Comparison of ENCODE assay signal across 10 cellular contexts in genomic region chrX:138710311-138710791, GRCh38. TPM values are rescaled to one million over a fixed set of nuclear protein-coding genes. Genes with fewer than 3 reads are reported as not detected.
DNase-seq lines count a peak whose midpoint lies in the region; ATAC-seq and TF ChIP-seq lines count a peak whose summit lies in the region.
"Had no signal": no experiment of that assay in that cellular context is flagged by ENCODE, and none has a peak within 500 bp of the region (broad histone marks: within the 10 kb centered on the region; RNA-seq: fewer than 3 reads in every experiment).

No MANE protein-coding gene starts in this region.

- TF ChIP-seq CTCF in neutrophil (IDR thresholded peaks at IDR 0.05) = no peak

- peaks cover 46% of the 10 kb centered on the region for H3K27me3 ChIP-seq in neutrophil

- H3K9me3 Mint-ChIP-seq in activated CD4-positive, alpha-beta T cell treated with anti-CD3 and anti-CD28 coated beads for 36 hours (ENCODE audit: low read depth) = no peaks in the 10 kb centered on the region
- H3K9me3 Mint-ChIP-seq in activated CD8-positive, alpha-beta T cell treated with anti-CD3 and anti-CD28 coated beads, Interleukin-2, amount 10 ng/mL, durations not matched to agents 7 days and 5 days (ENCODE audit: insufficient read depth) = no peaks in the 10 kb centered on the region
- H3K9me3 Mint-ChIP-seq: activated naive CD4-positive, alpha-beta T cell treated with anti-CD3 and anti-CD28 coated beads, Interleukin-2, amount 50 U/mL, for 24 hours had no signal

- H3K36me3 Mint-ChIP-seq in activated CD4-positive, alpha-beta T cell treated with anti-CD3 and anti-CD28 coated beads for 36 hours (ENCODE audit: low read depth) = no peaks in the 10 kb centered on the region
- no peaks in the 10 kb centered on the region for H3K36me3 Mint-ChIP-seq in activated CD8-positive, alpha-beta T cell treated with anti-CD3 and anti-CD28 coated beads, Interleukin-2, amount 10 ng/mL, durations not matched to agents 7 days and 5 days (ENCODE audit: low read depth)
- H3K36me3 Mint-ChIP-seq: activated naive CD4-positive, alpha-beta T cell treated with anti-CD3 and anti-CD28 coated beads, Interleukin-2, amount 50 U/mL, for 24 hours had no signal

- 5% methylated on average over 15 of the region's 15 CpGs for WGBS in urinary bladder

- no peak overlapping the region for H3K27ac Mint-ChIP-seq in activated CD4-positive, alpha-beta T cell treated with anti-CD3 and anti-CD28 coated beads for 36 hours
- H3K27ac Mint-ChIP-seq in activated CD8-positive, alpha-beta T cell treated with anti-CD3 and anti-CD28 coated beads, Interleukin-2, amount 10 ng/mL, durations not matched to agents 7 days and 5 days = no peak overlapping the region
- H3K27ac Mint-ChIP-seq: activated naive CD4-positive, alpha-beta T cell treated with anti-CD3 and anti-CD28 coated beads, Interleukin-2, amount 50 U/mL, for 24 hours had no signal

- POLR2A ChIA-PET in activated CD4-positive, alpha-beta T cell treated with anti-CD3 and anti-CD28 coated beads for 36 hours (lab: Charles Lee) = no interaction called here
- POLR2A ChIA-PET in activated CD8-positive, alpha-beta T cell treated with anti-CD3 and anti-CD28 coated beads, Interleukin-2, amount 10 ng/mL, durations not matched to agents 7 days and 5 days (lab: Charles Lee) = no interaction called here

- H3K4me3 Mint-ChIP-seq in activated CD4-positive, alpha-beta T cell treated with anti-CD3 and anti-CD28 coated beads for 36 hours = no peak overlapping the region
- no peak overlapping the region for H3K4me3 Mint-ChIP-seq in activated CD8-positive, alpha-beta T cell treated with anti-CD3 and anti-CD28 coated beads, Interleukin-2, amount 10 ng/mL, durations not matched to agents 7 days and 5 days
- H3K4me3 Mint-ChIP-seq: activated naive CD4-positive, alpha-beta T cell treated with anti-CD3 and anti-CD28 coated beads, Interleukin-2, amount 50 U/mL, for 24 hours had no signal

- CTCF ChIA-PET in activated CD4-positive, alpha-beta T cell treated with anti-CD3 and anti-CD28 coated beads for 36 hours (lab: Charles Lee) = no interaction called here
- CTCF ChIA-PET in activated CD8-positive, alpha-beta T cell treated with anti-CD3 and anti-CD28 coated beads, Interleukin-2, amount 10 ng/mL, durations not matched to agents 7 days and 5 days (lab: Charles Lee) = no interaction called here

- peak overlapping the region; percentile 59 to 61 for H3K4me3 ChIP-seq in neutrophil (ENCODE audit: low read depth in 1 of 2, low read length in 1 of 2)
- H3K4me3 ChIP-seq in urinary bladder (ENCODE audit: low read depth, low read length) = peak overlapping the region; percentile 43

- DNase-seq in activated CD4-positive, alpha-beta T cell treated with anti-CD3 and anti-CD28 coated beads for 36 hours = peak; percentile 4
- DNase-seq in activated CD4-positive, alpha-beta T cell treated with anti-CD3 and anti-CD28 coated beads, Interleukin-2, amount 50 U/mL, for 4 hours = no peak
- DNase-seq in left ventricle myocardium superior = peak; percentile 16
- no peak for DNase-seq in left lobe of liver (ENCODE audit: low spot score)
- DNase-seq in NCI-H187 (lab: John Stamatoyannopoulos, UW) = no peak
- DNase-seq in activated CD8-positive, alpha-beta T cell treated with anti-CD3 and anti-CD28 coated beads, Interleukin-2, amount 10 ng/mL, durations not matched to agents 7 days and 5 days = no peak

- H3K27ac ChIP-seq in neutrophil (peak overlapping the region; percentile 52), urinary bladder (ENCODE audit: low read depth) (no peak overlapping the region)
- H3K27ac ChIP-seq: VCaP had no signal

- no peaks in the 10 kb centered on the region for H3K9me3 ChIP-seq in neutrophil

- H3K4me1 ChIP-seq in neutrophil (ENCODE audit: control insufficient read depth in 1 of 2, insufficient read depth in 1 of 2, low read depth in 1 of 2, low read length in 1 of 2) (peaks cover 19 to 29% of the 10 kb centered on the region in 2 experiments), urinary bladder (ENCODE audit: insufficient read depth) (no peaks in the 10 kb centered on the region)

- peaks cover 31% of the 10 kb centered on the region for H3K27me3 Mint-ChIP-seq in activated CD4-positive, alpha-beta T cell treated with anti-CD3 and anti-CD28 coated beads for 36 hours
- peaks cover 21% of the 10 kb centered on the region for H3K27me3 Mint-ChIP-seq in activated CD8-positive, alpha-beta T cell treated with anti-CD3 and anti-CD28 coated beads, Interleukin-2, amount 10 ng/mL, durations not matched to agents 7 days and 5 days (ENCODE audit: low read depth)

- H3K4me1 Mint-ChIP-seq in activated CD4-positive, alpha-beta T cell treated with anti-CD3 and anti-CD28 coated beads for 36 hours = no peaks in the 10 kb centered on the region
- H3K4me1 Mint-ChIP-seq in activated CD8-positive, alpha-beta T cell treated with anti-CD3 and anti-CD28 coated beads, Interleukin-2, amount 10 ng/mL, durations not matched to agents 7 days and 5 days (ENCODE audit: low read depth) = no peaks in the 10 kb centered on the region
- H3K4me1 Mint-ChIP-seq: activated naive CD4-positive, alpha-beta T cell treated with anti-CD3 and anti-CD28 coated beads, Interleukin-2, amount 50 U/mL, for 24 hours had no signal

- no peak for ATAC-seq in activated CD4-positive, alpha-beta T cell treated with anti-CD3 and anti-CD28 coated beads for 36 hours
- ATAC-seq in left ventricle myocardium superior (no peak), left lobe of liver (no peak)
- no peak for ATAC-seq in activated CD8-positive, alpha-beta T cell treated with anti-CD3 and anti-CD28 coated beads, Interleukin-2, amount 10 ng/mL, durations not matched to agents 7 days and 5 days

- intact Hi-C loops in activated CD4-positive, alpha-beta T cell treated with anti-CD3 and anti-CD28 coated beads for 36 hours (cut with DNase I, micrococcal nuclease) = no loop called here
- intact Hi-C loops in left ventricle myocardium superior (cut with micrococcal nuclease) = no loop called here

- H3K36me3 ChIP-seq in neutrophil = no peaks in the 10 kb centered on the region
- H3K36me3 ChIP-seq in urinary bladder (ENCODE audit: insufficient read depth) = no peaks in the 10 kb centered on the region

RNA-seq across cellular contexts. Expression of gene FGF13, which starts 1.2 kb away (rescaled TPM):
- not detected for total RNA-seq in activated CD4-positive, alpha-beta T cell treated with anti-CD3 and anti-CD28 coated beads for 36 hours
- total RNA-seq in left ventricle myocardium superior = 0.59 TPM
- total RNA-seq in urinary bladder = 59.1 TPM
- polyA plus RNA-seq in urinary bladder = 10.5 TPM
- 0.55 TPM for total RNA-seq in left lobe of liver
- not detected for total RNA-seq in activated CD8-positive, alpha-beta T cell treated with anti-CD3 and anti-CD28 coated beads, Interleukin-2, amount 10 ng/mL, durations not matched to agents 7 days and 5 days

Comparison
In these comparisons a context has a peak if more than half of its experiments do, and no peak if none do; other contexts are left out.
1. DNase-seq: peak in activated CD4-positive, alpha-beta T cell treated with anti-CD3 and anti-CD28 coated beads for 36 hours (single experiment) and left ventricle myocardium superior (single experiment); none in activated CD4-positive, alpha-beta T cell treated with anti-CD3 and anti-CD28 coated beads, Interleukin-2, amount 50 U/mL, for 4 hours (0 of 2), left lobe of liver (single experiment), NCI-H187 (0 of 2) and activated CD8-positive, alpha-beta T cell treated with anti-CD3 and anti-CD28 coated beads, Interleukin-2, amount 10 ng/mL, durations not matched to agents 7 days and 5 days (single experiment).
2. RNA of gene FGF13, which starts 1.2 kb away (total RNA-seq): 59.1 TPM in urinary bladder (single experiment); 0.59 TPM in left ventricle myocardium superior (single experiment), 0.55 TPM in left lobe of liver (single experiment), not detected in activated CD4-positive, alpha-beta T cell treated with anti-CD3 and anti-CD28 coated beads for 36 hours and not detected in activated CD8-positive, alpha-beta T cell treated with anti-CD3 and anti-CD28 coated beads, Interleukin-2, amount 10 ng/mL, durations not matched to agents 7 days and 5 days; every median in the first group is over 10 times any median in the second.